10 cellular contexts compared by ENCODE assay signal in genomic region chr1:66919828-66920227, GRCh38.
"Had no signal": no experiment of that assay in that cellular context is flagged by ENCODE, and none has a peak within 500 bp of the region (broad histone marks: within the 10 kb centered on the region; RNA-seq: fewer than 3 reads in every experiment).

No MANE protein-coding gene starts in this region.

- H3K9me3 ChIP-seq: HAP-1 had no signal

- H3K36me3 ChIP-seq: HAP-1 had no signal

- H3K27ac ChIP-seq: GM23248, HL-60 had no signal

- H3K27me3 Mint-ChIP-seq: IgD-negative memory B cell had no signal

- H3K9me3 Mint-ChIP-seq: HFFc6 had no signal

- H3K27ac Mint-ChIP-seq: HFFc6 had no signal

- H3K4me3 Mint-ChIP-seq: HFFc6, IgD-negative memory B cell had no signal

- H3K4me3 ChIP-seq: GM23248, HAP-1 had no signal

- ATAC-seq: HCT116, HepG2 had no signal

- H3K9ac ChIP-seq: GM23248 had no signal

- DNase-seq: GM23248, GOT3, H7, HFFc6, KBM-7 had no signal
